Comparison of ENCODE assay signal across 12 cellular contexts in the genomic region with DNA sequence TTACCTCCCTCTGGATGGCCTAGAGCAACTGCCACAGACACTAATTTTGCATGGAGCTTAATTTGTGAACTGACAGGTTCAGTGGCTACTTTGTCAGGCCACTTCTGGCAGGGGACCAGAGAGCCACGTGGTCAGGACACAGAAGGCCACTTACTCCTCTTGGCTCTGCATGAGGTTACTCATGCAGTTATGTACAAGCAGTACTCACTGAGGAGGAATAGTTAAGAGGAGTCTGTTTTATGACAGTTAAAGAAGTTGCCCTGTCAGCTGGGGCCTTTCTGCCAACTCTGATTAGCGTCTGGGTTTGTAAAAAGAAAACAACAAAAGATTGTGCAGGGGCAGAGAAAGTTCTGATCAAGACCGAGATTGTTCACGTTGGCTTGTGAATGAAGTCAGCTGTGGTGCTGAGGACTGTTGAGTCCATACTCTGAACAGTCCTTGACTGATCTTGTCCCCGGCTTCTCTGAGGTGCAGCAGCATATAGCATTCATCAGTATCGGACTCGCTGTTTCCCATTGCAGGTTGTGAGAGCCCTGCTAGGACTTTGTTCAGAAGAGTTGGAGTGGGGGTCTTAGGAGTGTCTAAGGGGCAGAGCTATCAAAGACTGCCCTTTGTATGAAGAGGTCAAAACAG. TPM values are rescaled to one million over a fixed set of nuclear protein-coding genes. Genes with fewer than 3 reads are reported as not detected.
DNase-seq lines count a peak whose midpoint lies in the region; ATAC-seq and TF ChIP-seq lines count a peak whose summit lies in the region.
"Had no signal": no experiment of that assay in that cellular context is flagged by ENCODE, and none has a peak within 500 bp of the region (broad histone marks: within the 10 kb centered on the region; RNA-seq: fewer than 3 reads in every experiment).

No MANE protein-coding gene starts in this region.

- H3K27ac ChIP-seq in angular gyrus (ENCODE audit: low read depth, low read length), result peak overlapping the region; percentile 60
- no peak overlapping the region for H3K27ac ChIP-seq in RWPE1

- H3K27ac Mint-ChIP-seq in HFFc6, result no peak overlapping the region
- H3K27ac Mint-ChIP-seq in activated T-helper 17 cell treated with anti-CD3 and anti-CD28 coated beads, Interleukin-2, amount 50 U/mL, for 72 hours, result no peak overlapping the region
- H3K27ac Mint-ChIP-seq: activated CD4-positive, alpha-beta memory T cell treated with anti-CD3 and anti-CD28 coated beads for 36 hours; activated naive CD8-positive, alpha-beta T cell treated with anti-CD3 and anti-CD28 coated beads for 36 hours had no signal

- H3K27me3 Mint-ChIP-seq in HFFc6 (ENCODE audit: insufficient read depth), result peaks cover 6% of the 10 kb centered on the region
- no peaks in the 10 kb centered on the region for H3K27me3 Mint-ChIP-seq in activated T-helper 17 cell treated with anti-CD3 and anti-CD28 coated beads, Interleukin-2, amount 50 U/mL, for 72 hours
- H3K27me3 Mint-ChIP-seq: activated CD4-positive, alpha-beta memory T cell treated with anti-CD3 and anti-CD28 coated beads for 36 hours; activated naive CD8-positive, alpha-beta T cell treated with anti-CD3 and anti-CD28 coated beads for 36 hours had no signal

- CTCF ChIA-PET in RWPE1 (lab: Yijun Ruan, JAX), result no interaction called here

- POLR2A ChIA-PET in RWPE1 (lab: Yijun Ruan, JAX; ENCODE audit: low non-redundant PET), result no interaction called here

- no peaks in the 10 kb centered on the region for H3K36me3 Mint-ChIP-seq in HFFc6 (ENCODE audit: low read depth)
- H3K36me3 Mint-ChIP-seq in activated T-helper 17 cell treated with anti-CD3 and anti-CD28 coated beads, Interleukin-2, amount 50 U/mL, for 72 hours (ENCODE audit: low read depth), result peaks cover 30% of the 10 kb centered on the region

- no peak for TF ChIP-seq CTCF in HFFc6 (IDR thresholded peaks at IDR 0.05)
- TF ChIP-seq CTCF in GM13976 (IDR thresholded peaks at IDR 0.05; ENCODE audit: borderline replicate concordance, control extremely low read depth, extremely low read depth, insufficient read depth, missing control alignments), result no peak
- TF ChIP-seq CTCF in RWPE1 (conservative IDR thresholded peaks at IDR 0.05; ENCODE audit: low read depth), result no peak

- peaks cover 20% of the 10 kb centered on the region for H3K4me1 Mint-ChIP-seq in HFFc6 (ENCODE audit: low read depth)
- peaks cover 5% of the 10 kb centered on the region for H3K4me1 Mint-ChIP-seq in activated T-helper 17 cell treated with anti-CD3 and anti-CD28 coated beads, Interleukin-2, amount 50 U/mL, for 72 hours

- DNase-seq in HFFc6, result peak; percentile 18
- DNase-seq in iris pigment epithelial cell (ENCODE audit: low read depth), result peak; percentile 6
- DNase-seq in retina, result peak; percentile 79
- no peak for DNase-seq in GM13976 (ENCODE audit: low spot score)
- DNase-seq in middle frontal gyrus (ENCODE audit: extremely low spot score, low spot score), result no peak
- no peak for DNase-seq in RWPE1 (ENCODE audit: low spot score)
- DNase-seq: activated CD4-positive, alpha-beta memory T cell treated with anti-CD3 and anti-CD28 coated beads for 36 hours; activated naive CD8-positive, alpha-beta T cell treated with anti-CD3 and anti-CD28 coated beads for 36 hours; CD8-positive, alpha-beta memory T cell; HCEC 1CT had no signal

- H3K9me3 Mint-ChIP-seq in HFFc6, result no peaks in the 10 kb centered on the region
- no peaks in the 10 kb centered on the region for H3K9me3 Mint-ChIP-seq in activated T-helper 17 cell treated with anti-CD3 and anti-CD28 coated beads, Interleukin-2, amount 50 U/mL, for 72 hours
- H3K9me3 Mint-ChIP-seq: activated CD4-positive, alpha-beta memory T cell treated with anti-CD3 and anti-CD28 coated beads for 36 hours; activated naive CD8-positive, alpha-beta T cell treated with anti-CD3 and anti-CD28 coated beads for 36 hours; CD8-positive, alpha-beta memory T cell had no signal

- no peak overlapping the region for H3K4me3 Mint-ChIP-seq in HFFc6
- H3K4me3 Mint-ChIP-seq in activated T-helper 17 cell treated with anti-CD3 and anti-CD28 coated beads, Interleukin-2, amount 50 U/mL, for 72 hours, result no peak overlapping the region
- H3K4me3 Mint-ChIP-seq: activated CD4-positive, alpha-beta memory T cell treated with anti-CD3 and anti-CD28 coated beads for 36 hours; activated naive CD8-positive, alpha-beta T cell treated with anti-CD3 and anti-CD28 coated beads for 36 hours; CD8-positive, alpha-beta memory T cell had no signal

- in situ Hi-C loops in GM13976 (cut with MboI; ENCODE audit: low sequenced_read_pairs, unreplicated experiment), result no loop called here

- ATAC-seq in activated T-helper 17 cell treated with anti-CD3 and anti-CD28 coated beads, Interleukin-2, amount 50 U/mL, for 72 hours (replicated peaks), result no peak

RNA-seq across cellular contexts. Expression of gene PPFIBP2, which starts 41.4 kb away (rescaled TPM):
- 1 to 10 TPM; 6.0 to 8.5 (median 7.3) TPM for total RNA-seq in HFFc6 (2021; fragmentation: NEBNext Ultra II Directional; extraction: Animal tissue kit (Norgen Biotek cat#: 25700))
- 10 to 100 TPM in 1 of 2 donors, 1 to 10 TPM in 1; 4.2 to 11.1 TPM for total RNA-seq in activated T-helper 17 cell treated with anti-CD3 and anti-CD28 coated beads, Interleukin-2, amount 50 U/mL, for 72 hours

Comparison
In these comparisons a context has a peak if more than half of its experiments do, and no peak if none do; other contexts are left out.
1. DNase-seq: peak in HFFc6 (single experiment), iris pigment epithelial cell (single experiment) and retina (single experiment); none in GM13976 (single experiment), middle frontal gyrus (single experiment) and RWPE1 (single experiment).